ENCODE assay signal across 9 cellular contexts in genomic region chr3:160226026-160226739, GRCh38. TPM values are rescaled to one million over a fixed set of nuclear protein-coding genes. Genes with fewer than 3 reads are reported as not detected.
DNase-seq lines count a peak whose midpoint lies in the region; ATAC-seq lines count a peak whose summit lies in the region.
"Had no signal": no experiment of that assay in that cellular context is flagged by ENCODE, and none has a peak within 500 bp of the region (broad histone marks: within the 10 kb centered on the region; RNA-seq: fewer than 3 reads in every experiment).

No MANE protein-coding gene starts in this region.

- H3K36me3 Mint-ChIP-seq in memory B cell, result no peaks in the 10 kb centered on the region

- DNase-seq in stimulated activated CD4-positive, alpha-beta T cell treated with anti-CD3 and anti-CD28 coated beads, Interleukin-15, amount 100 ng/mL, for 24 hours, result peak; percentile 15
- DNase-seq in stimulated activated CD4-positive, alpha-beta T cell treated with anti-CD3 and anti-CD28 coated beads, Interleukin-12 subunit alpha, Interleukin-12 subunit beta, amount 100 ng/mL, for 4 hours, result no peak
- peak; percentile 68 for DNase-seq in NOMO-1 treated with DMSO at 0.1 percent for 48 hours (lab: John Stamatoyannopoulos, UW; ENCODE audit: unreplicated experiment)
- DNase-seq in cerebellum (ENCODE audit: low spot score), result peak; percentile 19
- DNase-seq in memory B cell (ENCODE audit: low spot score in 2 of 2), result peak; percentile 1 to 16
- DNase-seq in foreskin melanocyte, result no peak

- no peaks in the 10 kb centered on the region for H3K9me3 Mint-ChIP-seq in memory B cell

- 1% methylated on average over 78 of the region's 78 CpGs for WGBS in urinary bladder

- peak overlapping the region; percentile 62 for H3K4me3 ChIP-seq in urinary bladder (ENCODE audit: low read depth, low read length)

- peak overlapping the region; percentile 86 for H3K4me3 Mint-ChIP-seq in memory B cell

- peaks cover 16% of the 10 kb centered on the region for H3K4me1 Mint-ChIP-seq in memory B cell

- H3K36me3 ChIP-seq in urinary bladder (ENCODE audit: insufficient read depth), result no peaks in the 10 kb centered on the region

- peaks cover 5% of the 10 kb centered on the region for H3K4me1 ChIP-seq in urinary bladder (ENCODE audit: insufficient read depth)

- no peak overlapping the region for H3K27ac Mint-ChIP-seq in memory B cell

- no peak overlapping the region for H3K27ac ChIP-seq in urinary bladder (ENCODE audit: low read depth)

- ATAC-seq in HG02759 (IDR thresholded peaks at IDR 0.05; ENCODE audit: unreplicated experiment) (peak; percentile 32), memory B cell (ENCODE audit: low read depth) (peak; percentile 32)

- peaks cover 22% of the 10 kb centered on the region for H3K27me3 Mint-ChIP-seq in memory B cell

RNA-seq across cellular contexts. Expression of gene C3orf80, which starts 1.0 kb away (rescaled TPM):
- total RNA-seq in cerebellum (2.0 TPM), urinary bladder (1.0 TPM)
- 1.6 TPM for polyA plus RNA-seq in urinary bladder
- total RNA-seq: glomerular endothelial cell had no signal

Comparison
In these comparisons a context has a peak if more than half of its experiments do, and no peak if none do; other contexts are left out.
1. DNase-seq: peak in stimulated activated CD4-positive, alpha-beta T cell treated with anti-CD3 and anti-CD28 coated beads, Interleukin-15, amount 100 ng/mL, for 24 hours (single experiment), NOMO-1 treated with DMSO at 0.1 percent for 48 hours (single experiment), cerebellum (single experiment) and memory B cell (2 of 2); none in stimulated activated CD4-positive, alpha-beta T cell treated with anti-CD3 and anti-CD28 coated beads, Interleukin-12 subunit alpha, Interleukin-12 subunit beta, amount 100 ng/mL, for 4 hours (single experiment) and foreskin melanocyte (single experiment).